In the genomic region with DNA sequence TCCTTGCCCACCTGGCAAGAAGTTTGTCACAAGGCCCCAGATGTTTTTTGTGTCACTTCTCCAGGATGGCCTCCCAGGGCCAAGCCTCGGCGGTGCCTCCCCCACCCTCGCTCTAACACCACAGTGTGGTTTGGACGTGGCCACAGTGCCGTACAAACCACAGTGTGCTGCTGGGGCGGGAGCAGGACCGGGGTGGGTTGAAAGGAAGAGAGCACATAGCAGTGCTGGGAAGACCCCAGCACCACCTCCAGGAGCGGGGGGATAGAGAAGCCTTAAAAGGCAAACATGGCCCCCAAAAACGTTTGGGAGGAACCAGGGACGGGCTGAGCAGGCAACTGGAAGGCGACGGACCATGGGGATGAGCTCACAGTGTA, we compare ENCODE assay signal across 12 cellular contexts. TPM values are rescaled to one million over a fixed set of nuclear protein-coding genes. Genes with fewer than 3 reads are reported as not detected.
DNase-seq lines count a peak whose midpoint lies in the region; ATAC-seq and TF ChIP-seq lines count a peak whose summit lies in the region.
"Had no signal": no experiment of that assay in that cellular context is flagged by ENCODE, and none has a peak within 500 bp of the region (broad histone marks: within the 10 kb centered on the region; RNA-seq: fewer than 3 reads in every experiment).

No MANE protein-coding gene starts in this region.

- no peak overlapping the region for H3K4me3 ChIP-seq in right lobe of liver

- DNase-seq in MV-4-11 (lab: John Stamatoyannopoulos, UW) (peak; percentile 56), right lobe of liver (no peak), NCI-H1048 (lab: John Stamatoyannopoulos, UW) (no peak), DMS153 (lab: John Stamatoyannopoulos, UW) (no peak), cortex of kidney (lab: John Stamatoyannopoulos, UW) (no peak)
- DNase-seq in activated naive CD4-positive, alpha-beta T cell treated with anti-CD3 and anti-CD28 coated beads, Interleukin-2, amount 10 ng/mL, durations not matched to agents 7 days and 5 days, result no peak
- DNase-seq: activated CD4-positive, alpha-beta T cell treated with anti-CD3 and anti-CD28 coated beads for 4 hours; effector CD4-positive, alpha-beta T cell; Kasumi-1 had no signal

- no peaks in the 10 kb centered on the region for H3K9me3 ChIP-seq in right lobe of liver

- no peaks in the 10 kb centered on the region for H3K9me3 Mint-ChIP-seq in activated naive CD4-positive, alpha-beta T cell treated with anti-CD3 and anti-CD28 coated beads, Interleukin-2, amount 10 ng/mL, durations not matched to agents 7 days and 5 days
- no peaks in the 10 kb centered on the region for H3K9me3 Mint-ChIP-seq in stimulated activated naive CD8-positive, alpha-beta T cell treated with anti-CD3 and anti-CD28 coated beads, Interleukin-15, Interleukin-2, amounts not matched to agents 100 ng/mL and 50 ng/mL, for 24 hours

- no peaks in the 10 kb centered on the region for H3K36me3 ChIP-seq in right lobe of liver

- peak overlapping the region; percentile 47 to 73 (median 53) for H3K27ac ChIP-seq in right lobe of liver

- no peak for TF ChIP-seq POLR2A in right lobe of liver (IDR thresholded peaks at IDR 0.05)

- peaks cover 0 to 14% (median 5%) of the 10 kb centered on the region in 4 donors for H3K4me1 ChIP-seq in right lobe of liver

- no peaks in the 10 kb centered on the region for H3K27me3 ChIP-seq in right lobe of liver

- no peak for TF ChIP-seq CTCF in right lobe of liver (IDR thresholded peaks at IDR 0.05)

- peak overlapping the region; percentile 96 for H3K27ac Mint-ChIP-seq in activated naive CD4-positive, alpha-beta T cell treated with anti-CD3 and anti-CD28 coated beads, Interleukin-2, amount 10 ng/mL, durations not matched to agents 7 days and 5 days
- peak overlapping the region; percentile 6 for H3K27ac Mint-ChIP-seq in stimulated activated naive CD8-positive, alpha-beta T cell treated with anti-CD3 and anti-CD28 coated beads, Interleukin-15, Interleukin-2, amounts not matched to agents 100 ng/mL and 50 ng/mL, for 24 hours

- CTCF ChIA-PET in activated naive CD4-positive, alpha-beta T cell treated with anti-CD3 and anti-CD28 coated beads, Interleukin-2, amount 10 ng/mL, durations not matched to agents 7 days and 5 days (lab: Charles Lee), result no interaction called here

- peaks cover 77% of the 10 kb centered on the region for H3K4me1 Mint-ChIP-seq in activated naive CD4-positive, alpha-beta T cell treated with anti-CD3 and anti-CD28 coated beads, Interleukin-2, amount 10 ng/mL, durations not matched to agents 7 days and 5 days
- H3K4me1 Mint-ChIP-seq in stimulated activated naive CD8-positive, alpha-beta T cell treated with anti-CD3 and anti-CD28 coated beads, Interleukin-15, Interleukin-2, amounts not matched to agents 100 ng/mL and 50 ng/mL, for 24 hours (ENCODE audit: low read depth), result peaks cover 64% of the 10 kb centered on the region

- no peak for ATAC-seq in right lobe of liver
- ATAC-seq in GM21723 (IDR thresholded peaks at IDR 0.05; ENCODE audit: unreplicated experiment), result no peak

- WGBS in right lobe of liver (ENCODE audit: insufficient coverage, low coverage, low lambda C conversion rate, missing lambda C conversion rate), result 49% methylated on average over 12 of the region's 12 CpGs

- intact Hi-C loops in right lobe of liver (cut with DNase I), result no loop called here

- H3K27me3 Mint-ChIP-seq in activated naive CD4-positive, alpha-beta T cell treated with anti-CD3 and anti-CD28 coated beads, Interleukin-2, amount 10 ng/mL, durations not matched to agents 7 days and 5 days, result peaks cover 33% of the 10 kb centered on the region
- no peaks in the 10 kb centered on the region for H3K27me3 Mint-ChIP-seq in stimulated activated naive CD8-positive, alpha-beta T cell treated with anti-CD3 and anti-CD28 coated beads, Interleukin-15, Interleukin-2, amounts not matched to agents 100 ng/mL and 50 ng/mL, for 24 hours

- H3K36me3 Mint-ChIP-seq in activated naive CD4-positive, alpha-beta T cell treated with anti-CD3 and anti-CD28 coated beads, Interleukin-2, amount 10 ng/mL, durations not matched to agents 7 days and 5 days, result peaks cover 35% of the 10 kb centered on the region
- H3K36me3 Mint-ChIP-seq in stimulated activated naive CD8-positive, alpha-beta T cell treated with anti-CD3 and anti-CD28 coated beads, Interleukin-15, Interleukin-2, amounts not matched to agents 100 ng/mL and 50 ng/mL, for 24 hours (ENCODE audit: low read depth), result peaks cover 25% of the 10 kb centered on the region

- peak overlapping the region; percentile 82 for H3K4me3 Mint-ChIP-seq in activated naive CD4-positive, alpha-beta T cell treated with anti-CD3 and anti-CD28 coated beads, Interleukin-2, amount 10 ng/mL, durations not matched to agents 7 days and 5 days
- H3K4me3 Mint-ChIP-seq in stimulated activated naive CD8-positive, alpha-beta T cell treated with anti-CD3 and anti-CD28 coated beads, Interleukin-15, Interleukin-2, amounts not matched to agents 100 ng/mL and 50 ng/mL, for 24 hours, result no peak overlapping the region

RNA-seq across cellular contexts. Expression of a gene that starts 5.0 kb away (rescaled TPM):
- total RNA-seq in right lobe of liver, result 1 to 10 TPM in 5 of 6 experiments, under 1 TPM in 1; 0.71 to 3.5 (median 1.5) TPM

RNA-seq across cellular contexts. Expression of a gene that starts 5.4 kb away (rescaled TPM):
- total RNA-seq in right lobe of liver, result 100 to 1,000 TPM in 3 of 6 experiments, 10 to 100 TPM in 3; 72.5 to 141 (median 108) TPM

RNA-seq across cellular contexts. Expression of a gene that starts 18.0 kb away (rescaled TPM):
- 10 to 100 TPM; 14.7 to 66.4 (median 39.5) TPM for total RNA-seq in right lobe of liver

RNA-seq across cellular contexts. Expression of a gene that starts 22.0 kb away (rescaled TPM):
- total RNA-seq in right lobe of liver, result under 1 TPM in 2 of 6 experiments, not detected in 4; 0.17 to 0.27 TPM

RNA-seq across cellular contexts. Expression of a gene that starts 26.1 kb away (rescaled TPM):
- total RNA-seq in right lobe of liver, result 10 to 100 TPM in 1 of 6 experiments, 1 to 10 TPM in 4, under 1 TPM in 1; 0.84 to 10.2 (median 2.4) TPM
- total RNA-seq: kidney epithelial cell had no signal
